In genomic region chr5:71651554-71651953, GRCh38 we compare ENCODE assay signal across 1 cellular context.
TF ChIP-seq lines count a peak whose summit lies in the region.

No MANE protein-coding gene starts in this region.

TF ChIP-seq in GM23338, 12 proteins besides CTCF, POLR2A, EP300 and RAD21 (continued from another document):
- no peak for TF ChIP-seq ZNF462 (CRISPR knock-in tag; IDR thresholded peaks at IDR 0.05)
- no peak for TF ChIP-seq NANOG (IDR thresholded peaks at IDR 0.05; ENCODE audit: borderline replicate concordance)
